In genomic region chr9:92964607-92964975, GRCh38 we compare ENCODE assay signal across 1 cellular context.
TF ChIP-seq lines count a peak whose summit lies in the region.

No MANE protein-coding gene starts in this region.

TF ChIP-seq in GM23338, 12 proteins besides CTCF, POLR2A, EP300 and RAD21 (continued from another document):
- TF ChIP-seq, protein P1, sequence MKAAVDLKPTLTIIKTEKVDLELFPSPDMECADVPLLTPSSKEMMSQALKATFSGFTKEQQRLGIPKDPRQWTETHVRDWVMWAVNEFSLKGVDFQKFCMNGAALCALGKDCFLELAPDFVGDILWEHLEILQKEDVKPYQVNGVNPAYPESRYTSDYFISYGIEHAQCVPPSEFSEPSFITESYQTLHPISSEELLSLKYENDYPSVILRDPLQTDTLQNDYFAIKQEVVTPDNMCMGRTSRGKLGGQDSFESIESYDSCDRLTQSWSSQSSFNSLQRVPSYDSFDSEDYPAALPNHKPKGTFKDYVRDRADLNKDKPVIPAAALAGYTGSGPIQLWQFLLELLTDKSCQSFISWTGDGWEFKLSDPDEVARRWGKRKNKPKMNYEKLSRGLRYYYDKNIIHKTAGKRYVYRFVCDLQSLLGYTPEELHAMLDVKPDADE (IDR thresholded peaks at IDR 0.05): no peak
